8 cellular contexts compared by ENCODE assay signal in the genomic region with DNA sequence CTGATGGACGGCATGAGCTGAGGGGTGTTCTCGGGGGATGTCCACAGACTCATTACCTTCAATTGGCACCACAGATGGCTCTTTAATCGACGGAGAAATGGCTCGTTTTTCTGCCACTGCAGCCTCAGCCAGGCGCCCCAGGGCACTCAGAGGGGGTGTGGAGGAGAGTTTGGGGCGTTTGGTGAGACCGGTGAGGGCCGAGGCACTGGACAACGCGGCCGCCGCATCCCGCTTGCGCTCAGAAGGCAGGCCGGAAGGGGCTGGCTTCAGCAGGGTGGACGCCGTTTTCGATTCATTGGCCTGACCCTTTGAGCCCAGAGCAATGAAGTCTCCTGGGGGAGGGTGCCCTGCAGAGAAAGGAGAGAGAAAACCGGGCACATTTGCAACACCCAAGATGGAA. TPM values are rescaled to one million over a fixed set of nuclear protein-coding genes. Genes with fewer than 3 reads are reported as not detected.
A peak's percentile ranks its signal among the peaks of the same experiment; 100 is the strongest.
DNase-seq lines count a peak whose midpoint lies in the region; ATAC-seq and TF ChIP-seq lines count a peak whose summit lies in the region.

No MANE protein-coding gene starts in this region.

- H3K4me3 ChIP-seq in A673 (ENCODE audit: low read depth, low read length, poor library complexity, severe bottlenecking) (peak overlapping the region; percentile 100), HL-60 (replicated peaks; ENCODE audit: insufficient read depth, low read length) (peak overlapping the region; percentile 100)

- peaks cover 25% of the 10 kb centered on the region for H3K36me3 Mint-ChIP-seq in MCF 10A (ENCODE audit: insufficient read depth, unreplicated experiment)
- H3K36me3 Mint-ChIP-seq in mesothelial cell of epicardium = peaks cover 14% of the 10 kb centered on the region

- peaks cover 14% of the 10 kb centered on the region for H3K4me1 Mint-ChIP-seq in MCF 10A (ENCODE audit: insufficient read depth, unreplicated experiment)
- peaks cover 25% of the 10 kb centered on the region for H3K4me1 Mint-ChIP-seq in mesothelial cell of epicardium

- BruUV-seq in A673 (replicated peaks; lab: Mats Ljungman, UMichigan) (no TSS peak), MCF 10A (replicated peaks; lab: Mats Ljungman, UMichigan) (no TSS peak)

- H3K27me3 Mint-ChIP-seq in MCF 10A (ENCODE audit: insufficient read depth, unreplicated experiment) (no peaks in the 10 kb centered on the region), mesothelial cell of epicardium (ENCODE audit: low read depth) (no peaks in the 10 kb centered on the region)

- intact Hi-C loops in A673 (cut with micrococcal nuclease; ENCODE audit: unreplicated experiment) (no loop called here), MCF 10A (cut with micrococcal nuclease) (no loop called here)

- POLR2A ChIA-PET in A673 (lab: Charles Lee; ENCODE audit: low non-redundant PET) = no interaction called here
- POLR2A ChIA-PET in MCF 10A (lab: Yijun Ruan, JAX) = interaction anchor here (3.6 kb wide), 2 partner anchors 30 to 53 kb away, joined by 21 to 28 read pairs; a partner anchor contains a TSS

- H3K27ac Mint-ChIP-seq in MCF 10A (ENCODE audit: low read depth, unreplicated experiment) (no peak overlapping the region), mesothelial cell of epicardium (peak overlapping the region; percentile 78)

- no peaks in the 10 kb centered on the region for H3K9me3 Mint-ChIP-seq in MCF 10A (ENCODE audit: unreplicated experiment)
- no peaks in the 10 kb centered on the region for H3K9me3 Mint-ChIP-seq in mesothelial cell of epicardium

- peak overlapping the region; percentile 85 for H3K4me3 Mint-ChIP-seq in MCF 10A (ENCODE audit: unreplicated experiment)
- peak overlapping the region; percentile 87 for H3K4me3 Mint-ChIP-seq in mesothelial cell of epicardium

- H3K9me3 ChIP-seq in A673 (ENCODE audit: low read depth, low read length, poor library complexity, severe bottlenecking) = no peaks in the 10 kb centered on the region

- TF ChIP-seq CTCF in A673 (conservative IDR thresholded peaks at IDR 0.05; ENCODE audit: low read depth, low read length) (no peak), HL-60 (IDR thresholded peaks at IDR 0.05; ENCODE audit: insufficient read depth, low read length) (no peak), MCF 10A (IDR thresholded peaks at IDR 0.05; ENCODE audit: unreplicated experiment) (no peak), mesothelial cell of epicardium (IDR thresholded peaks at IDR 0.05; ENCODE audit: unreplicated experiment) (no peak), omental fat pad (IDR thresholded peaks at IDR 0.05) (no peak)

- H3K27me3 ChIP-seq in A673 (replicated peaks; ENCODE audit: insufficient read depth, low read depth, low read length, poor library complexity) (no peaks in the 10 kb centered on the region), HL-60 (ENCODE audit: insufficient read depth, poor library complexity, severe bottlenecking) (no peaks in the 10 kb centered on the region)

- H3K36me3 ChIP-seq in A673 (ENCODE audit: insufficient read depth, low read length, poor library complexity, severe bottlenecking) = peaks cover 23% of the 10 kb centered on the region

- CTCF ChIA-PET in A673 (lab: Charles Lee) = no interaction called here
- CTCF ChIA-PET in MCF 10A (lab: Yijun Ruan, JAX) = no interaction called here

- H3K27ac ChIP-seq in A673 (ENCODE audit: low read depth, low read length, poor library complexity, severe bottlenecking) (peak overlapping the region; percentile 84), HL-60 (replicated peaks) (peak overlapping the region; percentile 86)

- peaks cover 5% of the 10 kb centered on the region for H3K4me1 ChIP-seq in A673 (ENCODE audit: insufficient read depth, low read length, poor library complexity, severe bottlenecking)

- no peak for ATAC-seq in omental fat pad (ENCODE audit: low FRiP score)

- DNase-seq in A673 (ENCODE audit: low spot score) (no peak), HL-60 (ENCODE audit: low read depth in 1 of 2, low spot score in 1 of 2) (no peak), MCF 10A (ENCODE audit: unreplicated experiment) (no peak), mesothelial cell of epicardium (ENCODE audit: low spot score in 2 of 2, unreplicated experiment in 2 of 2) (no peak), omental fat pad (ENCODE audit: low spot score) (no peak), dedifferentiated amniotic fluid mesenchymal stem cell (ENCODE audit: extremely low spot score) (no peak), retina (no peak), cerebellar cortex (ENCODE audit: low spot score) (no peak)

RNA-seq across cellular contexts. Expression of a gene that starts 1.3 kb away (rescaled TPM):
- total RNA-seq in A673 (2021) = 129 and 141 TPM in 2 replicates
- 86.3 and 93.5 TPM in 2 replicates for total RNA-seq in MCF 10A (2022)
- 141 to 163 TPM (median 149 TPM) in 3 replicates for total RNA-seq in mesothelial cell of epicardium
- 10 to 100 TPM; 22.4 to 39.4 (median 32.0) TPM for total RNA-seq in omental fat pad

RNA-seq across cellular contexts. Expression of a gene that starts 27.7 kb away (rescaled TPM):
- 14.6 and 16.7 TPM in 2 replicates for total RNA-seq in A673 (2021)
- total RNA-seq in MCF 10A (2022) = 37.8 and 45.6 TPM in 2 replicates
- 46.0 to 47.7 TPM (median 46.5 TPM) in 3 replicates for total RNA-seq in mesothelial cell of epicardium
- 10 to 100 TPM; 30.7 to 57.6 (median 32.7) TPM for total RNA-seq in omental fat pad

RNA-seq across cellular contexts. Expression of a gene that starts 43.6 kb away (rescaled TPM):
- total RNA-seq in A673 (2021) = 10.1 and 11.8 TPM in 2 replicates
- 12.3 and 15.8 TPM in 2 replicates for total RNA-seq in MCF 10A (2022)
- 18.5 to 21.1 TPM (median 18.9 TPM) in 3 replicates for total RNA-seq in mesothelial cell of epicardium
- total RNA-seq in omental fat pad = 10 to 100 TPM in 2 of 4 donors, 1 to 10 TPM in 2; 4.4 to 16.6 (median 9.3) TPM

RNA-seq across cellular contexts. Expression of a gene that starts 53.2 kb away (rescaled TPM):
- total RNA-seq in A673 (2021) (not detected in 2 replicates), MCF 10A (2022) (9.0 and 14.2 TPM in 2 replicates), mesothelial cell of epicardium (4.3 to 5.0 TPM (median 5.0 TPM) in 3 replicates), omental fat pad (1 to 10 TPM in 1 of 4 donors, under 1 TPM in 2, not detected in 1; 0.19 to 3.1 (median 0.32) TPM)
